28 cellular contexts compared by ENCODE assay signal in genomic region chr11:102596578-102596977, GRCh38. TPM values are rescaled to one million over a fixed set of nuclear protein-coding genes. Genes with fewer than 3 reads are reported as not detected.
"Had no signal": no experiment of that assay in that cellular context is flagged by ENCODE, and none has a peak within 500 bp of the region (broad histone marks: within the 10 kb centered on the region; RNA-seq: fewer than 3 reads in every experiment).

No MANE protein-coding gene starts in this region.

- H3K4me3 Mint-ChIP-seq: activated B cell treated with CpG ODN at 0.5 μM for 24 hours; activated CD4-positive, alpha-beta T cell treated with anti-CD3 and anti-CD28 coated beads, Interleukin-2, amount 10 ng/mL, durations not matched to agents 24 days and 14 days; activated CD8-positive, alpha-beta memory T cell treated with anti-CD3 and anti-CD28 coated beads, Interleukin-2, amount 10 ng/mL, durations not matched to agents 7 days and 5 days; activated naive CD4-positive, alpha-beta T cell treated with anti-CD3 and anti-CD28 coated beads, Interleukin-2, amount 50 U/mL, for 24 hours; activated T-cell treated with anti-CD3 and anti-CD28 coated beads, Interleukin-2, amount 50 U/mL, for 24 hours; activated T-helper 1 cell treated with anti-CD3 and anti-CD28 coated beads, Interleukin-12 subunit alpha, Interleukin-12 subunit beta, Interleukin-2, Interleukin-4 antibody, amounts not matched to agents 30 ng/mL and 10 ng/mL and 1 ng/mL, durations not matched to agents 14 hours and 24 hours and 36 hours; T-helper 17 cell had no signal

- FAIRE-seq: TTC549 had no signal

- H3K4me1 ChIP-seq: breast epithelium had no signal

- H3K4me1 Mint-ChIP-seq: T-helper 17 cell had no signal

- H3K27ac ChIP-seq: breast epithelium had no signal

- H3K36me3 Mint-ChIP-seq: activated CD8-positive, alpha-beta memory T cell treated with anti-CD3 and anti-CD28 coated beads, Interleukin-2, amount 10 ng/mL, durations not matched to agents 7 days and 5 days had no signal

- H3K27ac Mint-ChIP-seq: activated B cell treated with CpG ODN at 0.5 μM for 24 hours; activated CD4-positive, alpha-beta T cell treated with anti-CD3 and anti-CD28 coated beads, Interleukin-2, amount 10 ng/mL, durations not matched to agents 24 days and 14 days; activated CD8-positive, alpha-beta memory T cell treated with anti-CD3 and anti-CD28 coated beads, Interleukin-2, amount 10 ng/mL, durations not matched to agents 7 days and 5 days; activated naive CD4-positive, alpha-beta T cell treated with anti-CD3 and anti-CD28 coated beads, Interleukin-2, amount 50 U/mL, for 24 hours; activated T-cell treated with anti-CD3 and anti-CD28 coated beads, Interleukin-2, amount 50 U/mL, for 24 hours; activated T-helper 1 cell treated with anti-CD3 and anti-CD28 coated beads, Interleukin-12 subunit alpha, Interleukin-12 subunit beta, Interleukin-2, Interleukin-4 antibody, amounts not matched to agents 30 ng/mL and 10 ng/mL and 1 ng/mL, durations not matched to agents 14 hours and 24 hours and 36 hours; T-helper 17 cell had no signal

- H3K4me3 ChIP-seq: breast epithelium had no signal

- H3K9me3 Mint-ChIP-seq: activated B cell treated with CpG ODN at 0.5 μM for 24 hours; activated CD4-positive, alpha-beta T cell treated with anti-CD3 and anti-CD28 coated beads, Interleukin-2, amount 10 ng/mL, durations not matched to agents 24 days and 14 days; activated naive CD4-positive, alpha-beta T cell treated with anti-CD3 and anti-CD28 coated beads, Interleukin-2, amount 50 U/mL, for 24 hours; activated T-cell treated with anti-CD3 and anti-CD28 coated beads, Interleukin-2, amount 50 U/mL, for 24 hours; activated T-helper 1 cell treated with anti-CD3 and anti-CD28 coated beads, Interleukin-12 subunit alpha, Interleukin-12 subunit beta, Interleukin-2, Interleukin-4 antibody, amounts not matched to agents 30 ng/mL and 10 ng/mL and 1 ng/mL, durations not matched to agents 14 hours and 24 hours and 36 hours had no signal

- DNase-seq: activated B cell treated with CpG ODN at 0.5 μM for 24 hours; activated CD4-positive, alpha-beta T cell treated with anti-CD3 and anti-CD28 coated beads for 1 hour; activated CD4-positive, alpha-beta T cell treated with anti-CD3 and anti-CD28 coated beads, Interleukin-2, amount 10 ng/mL, durations not matched to agents 24 days and 14 days; activated CD4-positive, alpha-beta T cell treated with anti-CD3 and anti-CD28 coated beads, Interleukin-2, amount 50 U/mL, for 48 hours; activated CD8-positive, alpha-beta memory T cell treated with anti-CD3 and anti-CD28 coated beads, Interleukin-2, amount 10 ng/mL, durations not matched to agents 7 days and 5 days; activated effector memory CD4-positive, alpha-beta T cell treated with Interleukin-2 at 50 U/mL for 16 hours; activated naive CD4-positive, alpha-beta T cell; activated T-cell treated with anti-CD3 and anti-CD28 coated beads, Interleukin-2, amount 50 U/mL, for 24 hours; aorta; caudate nucleus; Kasumi-1; KBM-7; NCI-H1048; NCI-H146; NCI-H187 treated with DMSO at 0.1 percent for 48 hours; NCI-H2081 treated with DMSO at 0.1 percent for 48 hours; NCI-H226; NCI-H526; PC-3; SHP77 treated with DMSO at 0.1 percent for 48 hours; T-helper 17 cell; T-helper 9 cell had no signal

- H3K27me3 Mint-ChIP-seq: activated B cell treated with CpG ODN at 0.5 μM for 24 hours; activated CD4-positive, alpha-beta T cell treated with anti-CD3 and anti-CD28 coated beads, Interleukin-2, amount 10 ng/mL, durations not matched to agents 24 days and 14 days; activated CD8-positive, alpha-beta memory T cell treated with anti-CD3 and anti-CD28 coated beads, Interleukin-2, amount 10 ng/mL, durations not matched to agents 7 days and 5 days; activated naive CD4-positive, alpha-beta T cell treated with anti-CD3 and anti-CD28 coated beads, Interleukin-2, amount 50 U/mL, for 24 hours; activated T-cell treated with anti-CD3 and anti-CD28 coated beads, Interleukin-2, amount 50 U/mL, for 24 hours had no signal

- H3K27me3 ChIP-seq: breast epithelium had no signal

- H3K9me3 ChIP-seq: breast epithelium had no signal

- H3K36me3 ChIP-seq: breast epithelium had no signal

- ATAC-seq: activated CD8-positive, alpha-beta memory T cell treated with anti-CD3 and anti-CD28 coated beads, Interleukin-2, amount 10 ng/mL, durations not matched to agents 7 days and 5 days; PC-3; T-helper 17 cell had no signal

RNA-seq across cellular contexts. Expression of gene MMP20, which starts 28.6 kb away (rescaled TPM):
- total RNA-seq: activated B cell treated with CpG ODN at 0.5 μM for 24 hours; activated CD4-positive, alpha-beta T cell treated with anti-CD3 and anti-CD28 coated beads, Interleukin-2, amount 10 ng/mL, durations not matched to agents 24 days and 14 days; activated CD8-positive, alpha-beta memory T cell treated with anti-CD3 and anti-CD28 coated beads, Interleukin-2, amount 10 ng/mL, durations not matched to agents 7 days and 5 days; activated T-helper 1 cell treated with anti-CD3 and anti-CD28 coated beads, Interleukin-12 subunit alpha, Interleukin-12 subunit beta, Interleukin-2, Interleukin-4 antibody, amounts not matched to agents 30 ng/mL and 10 ng/mL and 1 ng/mL, durations not matched to agents 14 hours and 24 hours and 36 hours; aorta; NCI-H460; PC-3; SK-MEL-5; T-helper 17 cell had no signal
- polyA plus RNA-seq: aorta had no signal
